ENCODE assay signal across 1 cellular context in the genomic region with DNA sequence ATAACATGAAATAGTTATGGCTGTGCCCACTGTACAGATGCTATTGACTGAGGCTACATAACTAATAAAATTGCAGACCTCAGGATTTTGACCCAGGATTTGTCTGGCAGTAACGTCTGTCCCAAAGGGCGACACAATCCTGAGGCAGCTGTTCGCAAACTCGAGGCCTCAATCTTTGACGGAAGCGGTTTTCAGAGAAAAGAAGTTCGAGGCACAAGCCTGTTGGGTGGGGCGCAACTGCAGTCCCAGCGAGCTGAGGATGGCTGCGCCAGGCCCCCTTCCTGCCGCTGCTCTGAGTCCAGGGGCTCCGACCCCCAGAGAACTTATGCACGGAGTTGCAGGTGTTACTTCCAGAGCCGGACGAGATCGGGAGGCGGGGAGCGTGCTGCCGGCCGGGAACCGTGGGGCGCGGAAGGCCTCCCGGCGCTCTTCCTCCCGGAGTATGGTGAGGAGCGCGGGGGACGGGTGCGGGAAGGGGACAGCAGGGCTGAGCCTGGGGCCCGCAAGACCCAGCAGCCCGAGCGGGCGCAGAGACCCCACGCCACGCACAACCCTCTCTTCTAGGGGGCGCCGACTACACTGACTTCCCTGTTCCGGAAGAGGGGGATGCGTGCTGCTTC.
A peak's percentile ranks its signal among the peaks of the same experiment; 100 is the strongest.
TF ChIP-seq lines count a peak whose summit lies in the region.

A gene (plus strand): TSS at position 242 of the 620 bp plus-strand sequence. CDS start 18 bp downstream, at position 260.

TF ChIP-seq in WTC11, 78 proteins besides CTCF, POLR2A, EP300 and RAD21 (continued from another document):
- TF ChIP-seq, protein P1, sequence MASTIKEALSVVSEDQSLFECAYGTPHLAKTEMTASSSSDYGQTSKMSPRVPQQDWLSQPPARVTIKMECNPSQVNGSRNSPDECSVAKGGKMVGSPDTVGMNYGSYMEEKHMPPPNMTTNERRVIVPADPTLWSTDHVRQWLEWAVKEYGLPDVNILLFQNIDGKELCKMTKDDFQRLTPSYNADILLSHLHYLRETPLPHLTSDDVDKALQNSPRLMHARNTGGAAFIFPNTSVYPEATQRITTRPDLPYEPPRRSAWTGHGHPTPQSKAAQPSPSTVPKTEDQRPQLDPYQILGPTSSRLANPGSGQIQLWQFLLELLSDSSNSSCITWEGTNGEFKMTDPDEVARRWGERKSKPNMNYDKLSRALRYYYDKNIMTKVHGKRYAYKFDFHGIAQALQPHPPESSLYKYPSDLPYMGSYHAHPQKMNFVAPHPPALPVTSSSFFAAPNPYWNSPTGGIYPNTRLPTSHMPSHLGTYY (CRISPR knock-in tag; IDR thresholded peaks at IDR 0.05), result no peak
- TF ChIP-seq ESRRA (CRISPR knock-in tag; IDR thresholded peaks at IDR 0.05; ENCODE audit: borderline replicate concordance), result no peak
- TF ChIP-seq MYBL2 (CRISPR knock-in tag; IDR thresholded peaks at IDR 0.05), result no peak
- TF ChIP-seq, protein P2, sequence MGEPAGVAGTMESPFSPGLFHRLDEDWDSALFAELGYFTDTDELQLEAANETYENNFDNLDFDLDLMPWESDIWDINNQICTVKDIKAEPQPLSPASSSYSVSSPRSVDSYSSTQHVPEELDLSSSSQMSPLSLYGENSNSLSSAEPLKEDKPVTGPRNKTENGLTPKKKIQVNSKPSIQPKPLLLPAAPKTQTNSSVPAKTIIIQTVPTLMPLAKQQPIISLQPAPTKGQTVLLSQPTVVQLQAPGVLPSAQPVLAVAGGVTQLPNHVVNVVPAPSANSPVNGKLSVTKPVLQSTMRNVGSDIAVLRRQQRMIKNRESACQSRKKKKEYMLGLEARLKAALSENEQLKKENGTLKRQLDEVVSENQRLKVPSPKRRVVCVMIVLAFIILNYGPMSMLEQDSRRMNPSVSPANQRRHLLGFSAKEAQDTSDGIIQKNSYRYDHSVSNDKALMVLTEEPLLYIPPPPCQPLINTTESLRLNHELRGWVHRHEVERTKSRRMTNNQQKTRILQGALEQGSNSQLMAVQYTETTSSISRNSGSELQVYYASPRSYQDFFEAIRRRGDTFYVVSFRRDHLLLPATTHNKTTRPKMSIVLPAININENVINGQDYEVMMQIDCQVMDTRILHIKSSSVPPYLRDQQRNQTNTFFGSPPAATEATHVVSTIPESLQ (CRISPR knock-in tag; IDR thresholded peaks at IDR 0.05), result no peak
- TF ChIP-seq, protein P3, sequence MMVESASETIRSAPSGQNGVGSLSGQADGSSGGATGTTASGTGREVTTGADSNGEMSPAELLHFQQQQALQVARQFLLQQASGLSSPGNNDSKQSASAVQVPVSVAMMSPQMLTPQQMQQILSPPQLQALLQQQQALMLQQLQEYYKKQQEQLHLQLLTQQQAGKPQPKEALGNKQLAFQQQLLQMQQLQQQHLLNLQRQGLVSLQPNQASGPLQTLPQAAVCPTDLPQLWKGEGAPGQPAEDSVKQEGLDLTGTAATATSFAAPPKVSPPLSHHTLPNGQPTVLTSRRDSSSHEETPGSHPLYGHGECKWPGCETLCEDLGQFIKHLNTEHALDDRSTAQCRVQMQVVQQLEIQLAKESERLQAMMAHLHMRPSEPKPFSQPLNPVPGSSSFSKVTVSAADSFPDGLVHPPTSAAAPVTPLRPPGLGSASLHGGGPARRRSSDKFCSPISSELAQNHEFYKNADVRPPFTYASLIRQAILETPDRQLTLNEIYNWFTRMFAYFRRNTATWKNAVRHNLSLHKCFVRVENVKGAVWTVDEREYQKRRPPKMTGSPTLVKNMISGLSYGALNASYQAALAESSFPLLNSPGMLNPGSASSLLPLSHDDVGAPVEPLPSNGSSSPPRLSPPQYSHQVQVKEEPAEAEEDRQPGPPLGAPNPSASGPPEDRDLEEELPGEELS (CRISPR knock-in tag; IDR thresholded peaks at IDR 0.05), result peak; percentile 87
- no peak for TF ChIP-seq IRF2 (CRISPR knock-in tag; IDR thresholded peaks at IDR 0.05; ENCODE audit: borderline replicate concordance, low read depth)
- no peak for TF ChIP-seq CREM (CRISPR knock-in tag; IDR thresholded peaks at IDR 0.05)
- no peak for TF ChIP-seq JAZF1 (CRISPR knock-in tag; IDR thresholded peaks at IDR 0.05)
